In the genomic region with DNA sequence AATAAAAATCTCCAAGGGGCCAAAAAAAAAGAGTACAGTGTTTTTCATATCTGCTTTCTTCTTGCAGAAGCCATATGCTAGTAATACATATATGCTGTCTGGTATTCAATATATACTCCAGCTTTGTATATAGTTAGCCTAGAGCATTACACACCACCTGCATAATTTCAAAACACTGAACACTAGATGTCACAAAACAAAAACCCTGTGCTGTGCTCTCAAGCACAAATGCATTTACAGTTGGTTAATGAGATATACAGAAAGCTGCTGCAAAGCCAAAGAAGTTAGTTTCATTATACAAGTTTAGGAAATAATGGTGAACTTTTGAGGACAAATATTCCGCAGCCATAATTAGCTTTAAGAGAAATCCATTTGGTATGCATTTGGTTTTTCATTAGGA, we compare ENCODE assay signal across 26 cellular contexts.
DNase-seq lines count a peak whose midpoint lies in the region; ATAC-seq, FAIRE-seq and TF ChIP-seq lines count a peak whose summit lies in the region.
"Had no signal": no experiment of that assay in that cellular context is flagged by ENCODE, and none has a peak within 500 bp of the region (broad histone marks: within the 10 kb centered on the region; RNA-seq: fewer than 3 reads in every experiment).

No MANE protein-coding gene starts in this region.

- no peak for FAIRE-seq in HepG2 (lab: Jason Lieb, UNC)
- FAIRE-seq: A549, D721Med, GM12891, GM18507, H54 had no signal

- no peaks in the 10 kb centered on the region for H3K36me3 Mint-ChIP-seq in nephron (ENCODE audit: low read depth)
- H3K36me3 Mint-ChIP-seq: CD14-positive monocyte; CD8-positive, alpha-beta memory T cell had no signal

- H3K27me3 ChIP-seq in liver (ENCODE audit: control insufficient read depth in 4 of 4, insufficient read depth in 4 of 4, low read length in 3 of 4): no peaks in the 10 kb centered on the region
- H3K27me3 ChIP-seq in HepG2 (ENCODE audit: control insufficient read depth in 1 of 2, insufficient read depth in 2 of 2, low read length in 2 of 2): no peaks in the 10 kb centered on the region
- H3K27me3 ChIP-seq in breast epithelium: no peaks in the 10 kb centered on the region
- H3K27me3 ChIP-seq: BE2C; BLaER1 treated with 17β-estradiol and CSF1 and Interleukin-3, amounts not matched to agents 10 nM and 100 nM had no signal

- H3K4me1 Mint-ChIP-seq in nephron: peaks cover 43% of the 10 kb centered on the region
- H3K4me1 Mint-ChIP-seq: CD14-positive monocyte; CD8-positive, alpha-beta memory T cell had no signal

- H3K4me1 ChIP-seq in liver (ENCODE audit: control insufficient read depth in 4 of 4, insufficient read depth in 4 of 4, low read length in 3 of 4): peaks cover 3 to 10% (median 6%) of the 10 kb centered on the region in 4 donors
- H3K4me1 ChIP-seq in HepG2 (ENCODE audit: insufficient read depth, low read length): no peaks in the 10 kb centered on the region
- H3K4me1 ChIP-seq in breast epithelium: no peaks in the 10 kb centered on the region
- H3K4me1 ChIP-seq: A549; BE2C; BLaER1 treated with 17β-estradiol and CSF1 and Interleukin-3, amounts not matched to agents 10 nM and 100 nM; HAP-1 had no signal

- 89% methylated on average over 1 of the region's 1 CpG for WGBS in liver
- WGBS in HepG2 (ENCODE audit: low lambda C conversion rate): 0% methylated on average over 1 of the region's 1 CpG

- H3K4me3 Mint-ChIP-seq in nephron: no peak overlapping the region
- H3K4me3 Mint-ChIP-seq: CD14-positive monocyte; CD4-positive, alpha-beta T cell; CD8-positive, alpha-beta memory T cell; HFFc6 had no signal

- H3K36me3 ChIP-seq in liver (ENCODE audit: control insufficient read depth in 4 of 4, insufficient read depth in 3 of 4, low read depth in 1 of 4, low read length in 3 of 4) (no peaks in the 10 kb centered on the region), HepG2 (replicated peaks in 1 of 2; ENCODE audit: control insufficient read depth in 1 of 2, insufficient read depth in 2 of 2, low read length in 2 of 2) (no peaks in the 10 kb centered on the region), breast epithelium (no peaks in the 10 kb centered on the region)
- H3K36me3 ChIP-seq: BE2C; BLaER1 treated with 17β-estradiol and CSF1 and Interleukin-3, amounts not matched to agents 10 nM and 100 nM; HAP-1 had no signal

- no peak for TF ChIP-seq POLR2A in HepG2 (IDR thresholded peaks at IDR 0.05; ENCODE audit: insufficient read depth in 1 of 2, low read depth in 2 of 2, low read length in 2 of 2)
- no peak for TF ChIP-seq POLR2A in breast epithelium (IDR thresholded peaks at IDR 0.05)

- intact Hi-C loops in HepG2 (cut with micrococcal nuclease; ENCODE audit: unreplicated experiment): no loop called here
- intact Hi-C loops in breast epithelium (cut with DNase I; ENCODE audit: low total_unique reads): no loop called here

- H3K9me3 ChIP-seq in liver (ENCODE audit: control insufficient read depth in 4 of 4, low read length in 3 of 4) (no peaks in the 10 kb centered on the region), HepG2 (ENCODE audit: low read length) (peaks cover 31% of the 10 kb centered on the region), breast epithelium (no peaks in the 10 kb centered on the region)
- H3K9me3 ChIP-seq: A549; BE2C; BLaER1 treated with 17β-estradiol and CSF1 and Interleukin-3, amounts not matched to agents 10 nM and 100 nM; HAP-1 had no signal

- CTCF ChIA-PET in HepG2 (lab: Yijun Ruan, JAX; ENCODE audit: low intra/inter-chr PET ratio, low total read pairs): no interaction called here

- H4K20me1 ChIP-seq in HepG2 (ENCODE audit: insufficient read depth, low read length): no peaks in the 10 kb centered on the region
- H4K20me1 ChIP-seq: BLaER1 treated with 17β-estradiol and CSF1 and Interleukin-3, amounts not matched to agents 10 nM and 100 nM had no signal

- ATAC-seq in HepG2 (no peak), GM21737 (IDR thresholded peaks at IDR 0.05; ENCODE audit: unreplicated experiment) (no peak)
- ATAC-seq: A549 had no signal

- no peak for TF ChIP-seq EP300 in HepG2 (IDR thresholded peaks at IDR 0.05; ENCODE audit: low read depth in 2 of 2, low read length in 2 of 2)
- no peak for TF ChIP-seq EP300 in HepG2 (CRISPR knock-in tag; IDR thresholded peaks at IDR 0.05; ENCODE audit: borderline replicate concordance)

- no peak overlapping the region for H2AFZ ChIP-seq in HepG2 (ENCODE audit: low read length)

- no peaks in the 10 kb centered on the region for H3K27me3 Mint-ChIP-seq in nephron (ENCODE audit: low read depth)
- H3K27me3 Mint-ChIP-seq: CD4-positive, alpha-beta T cell had no signal

- TF ChIP-seq RAD21 in liver (IDR thresholded peaks at IDR 0.05): peak; percentile 57 to 70
- no peak for TF ChIP-seq RAD21 in HepG2 (CRISPR knock-in tag; IDR thresholded peaks at IDR 0.05)

- DNase-seq in HepG2 (ENCODE audit: low spot score) (no peak), left kidney (ENCODE audit: low read depth, low spot score) (peak; percentile 39), breast epithelium (ENCODE audit: low spot score in 2 of 2) (no peak)
- DNase-seq: 8988T; ACHN; AML-193; BE2C; CD4-positive, alpha-beta T cell; CD8-positive, alpha-beta memory T cell; DMS 273 treated with DMSO at 0.1 percent for 48 hours; DMS79; EL; GDM1; GOT3; HFFc6 had no signal

- POLR2A ChIA-PET in HepG2 (lab: Yijun Ruan, JAX): no interaction called here

- no peak overlapping the region for H3K9ac ChIP-seq in liver (ENCODE audit: low read depth in 1 of 2, low read length in 2 of 2)
- no peak overlapping the region for H3K9ac ChIP-seq in HepG2 (ENCODE audit: insufficient read depth, low read depth, low read length)
- H3K9ac ChIP-seq: BLaER1 treated with 17β-estradiol and CSF1 and Interleukin-3, amounts not matched to agents 10 nM and 100 nM had no signal

- H3K4me2 ChIP-seq in HepG2 (ENCODE audit: low read depth, low read length): no peak overlapping the region
- H3K4me2 ChIP-seq: A549; BLaER1 treated with 17β-estradiol and CSF1 and Interleukin-3, amounts not matched to agents 10 nM and 100 nM had no signal

- H3K27ac Mint-ChIP-seq in nephron: peak overlapping the region; percentile 46 to 77 (median 67)
- H3K27ac Mint-ChIP-seq: CD4-positive, alpha-beta T cell; HFFc6 had no signal

- no peaks in the 10 kb centered on the region for H3K9me3 Mint-ChIP-seq in nephron
- H3K9me3 Mint-ChIP-seq: CD4-positive, alpha-beta T cell; CD8-positive, alpha-beta memory T cell; HFFc6 had no signal

- no peaks in the 10 kb centered on the region for H3K79me2 ChIP-seq in HepG2 (ENCODE audit: insufficient read depth, low read length)

- no peak for TF ChIP-seq CTCF in liver (IDR thresholded peaks at IDR 0.05; ENCODE audit: low read depth, low read length, missing input control)
- TF ChIP-seq CTCF in HepG2 (CRISPR knock-in tag; IDR thresholded peaks at IDR 0.05): no peak
- no peak for TF ChIP-seq CTCF in nephron (IDR thresholded peaks at IDR 0.05; ENCODE audit: unreplicated experiment in 3 of 3)
- no peak for TF ChIP-seq CTCF in breast epithelium (IDR thresholded peaks at IDR 0.05)

- in situ Hi-C loops in HepG2 (cut with HindIII; ENCODE audit: extremely low pct_ligation_motif_present, low pct_unique_long_range_greater_than_20kb): no loop called here

- H3K4me3 ChIP-seq in liver (ENCODE audit: low read depth in 1 of 3, low read length in 3 of 3): no peak overlapping the region
- no peak overlapping the region for H3K4me3 ChIP-seq in HepG2 (replicated peaks in 1 of 3; ENCODE audit: insufficient read depth in 1 of 3, low read depth in 2 of 3, low read length in 3 of 3)
- H3K4me3 ChIP-seq in breast epithelium: no peak overlapping the region
- H3K4me3 ChIP-seq: A549; BLaER1 treated with 17β-estradiol and CSF1 and Interleukin-3, amounts not matched to agents 10 nM and 100 nM; HAP-1 had no signal

- no TSS peak for BruUV-seq in HepG2 (replicated peaks; lab: Mats Ljungman, UMichigan)

- H3K27ac ChIP-seq in liver (ENCODE audit: low read depth in 1 of 2, low read length in 2 of 2) (no peak overlapping the region), HepG2 (ENCODE audit: extremely low read length, insufficient read depth, low read length) (no peak overlapping the region), breast epithelium (no peak overlapping the region)
- H3K27ac ChIP-seq: A549; BLaER1 treated with 17β-estradiol and CSF1 and Interleukin-3, amounts not matched to agents 10 nM and 100 nM had no signal

TF ChIP-seq in liver, 16 proteins besides CTCF, POLR2A, EP300 and RAD21:
- TF ChIP-seq, protein P1, sequence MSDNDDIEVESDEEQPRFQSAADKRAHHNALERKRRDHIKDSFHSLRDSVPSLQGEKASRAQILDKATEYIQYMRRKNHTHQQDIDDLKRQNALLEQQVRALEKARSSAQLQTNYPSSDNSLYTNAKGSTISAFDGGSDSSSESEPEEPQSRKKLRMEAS (IDR thresholded peaks at IDR 0.05): no peak
- TF ChIP-seq RXRA (IDR thresholded peaks at IDR 0.05) (no peak), YY1 (IDR thresholded peaks at IDR 0.05) (peak; percentile 9), NR2F2 (IDR thresholded peaks at IDR 0.05) (no peak), EGR1 (IDR thresholded peaks at IDR 0.05; ENCODE audit: low read depth in 2 of 2) (no peak), TAF1 (conservative IDR thresholded peaks at IDR 0.05) (no peak)
- TF ChIP-seq, protein P2, sequence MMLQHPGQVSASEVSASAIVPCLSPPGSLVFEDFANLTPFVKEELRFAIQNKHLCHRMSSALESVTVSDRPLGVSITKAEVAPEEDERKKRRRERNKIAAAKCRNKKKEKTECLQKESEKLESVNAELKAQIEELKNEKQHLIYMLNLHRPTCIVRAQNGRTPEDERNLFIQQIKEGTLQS (IDR thresholded peaks at IDR 0.05): no peak
TF ChIP-seq in liver: peak in this region for 1.

TF ChIP-seq in HepG2, 621 proteins besides CTCF, POLR2A, EP300 and RAD21 (continues in another document):
- TF ChIP-seq ZNF317 (CRISPR knock-in tag; IDR thresholded peaks at IDR 0.05) (no peak), TCF7L2 (IDR thresholded peaks at IDR 0.05; ENCODE audit: low read depth, low read length) (no peak)
